ENCODE assay signal across 1 cellular context in genomic region chr14:72516936-72517408, GRCh38.
TF ChIP-seq lines count a peak whose summit lies in the region.

No MANE protein-coding gene starts in this region.

TF ChIP-seq in HCT116, 20 proteins besides CTCF, POLR2A, EP300 and RAD21 (continued from another document):
- no peak for TF ChIP-seq ZBTB33 (IDR thresholded peaks at IDR 0.05; ENCODE audit: extremely low read depth, insufficient replicate concordance, low read length)
- TF ChIP-seq CBX3 (IDR thresholded peaks at IDR 0.05; ENCODE audit: low read depth), result no peak
- TF ChIP-seq SIN3A (IDR thresholded peaks at IDR 0.05; ENCODE audit: low read depth), result no peak
- TF ChIP-seq JUND (IDR thresholded peaks at IDR 0.05), result no peak
- no peak for TF ChIP-seq SRF (IDR thresholded peaks at IDR 0.05; ENCODE audit: low read depth)
- TF ChIP-seq SP1 (IDR thresholded peaks at IDR 0.05; ENCODE audit: low read depth), result no peak
